20 cellular contexts compared by ENCODE assay signal in the genomic region with DNA sequence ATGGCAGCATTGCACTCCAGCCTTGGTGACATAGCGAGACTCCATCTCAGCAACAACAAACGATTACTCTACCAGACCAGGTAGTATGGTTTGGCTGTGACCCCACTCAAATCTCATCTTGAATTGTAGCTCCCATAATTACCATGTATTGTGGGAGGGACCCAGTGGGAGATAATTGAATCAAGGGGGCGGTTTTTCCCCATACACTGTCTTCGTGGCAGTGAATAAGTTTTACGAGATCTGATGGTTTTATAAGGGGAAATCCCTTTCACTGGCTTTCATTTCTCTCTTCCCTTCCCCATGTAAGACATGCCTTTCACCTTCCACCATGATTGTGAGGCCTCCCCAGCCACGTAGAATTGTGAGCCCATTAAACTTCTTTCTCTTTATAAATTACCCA.
DNase-seq lines count a peak whose midpoint lies in the region; ATAC-seq and TF ChIP-seq lines count a peak whose summit lies in the region.
"Had no signal": no experiment of that assay in that cellular context is flagged by ENCODE, and none has a peak within 500 bp of the region (broad histone marks: within the 10 kb centered on the region; RNA-seq: fewer than 3 reads in every experiment).

No MANE protein-coding gene starts in this region.

- no peak overlapping the region for H3K4me3 Mint-ChIP-seq in activated T-cell treated with anti-CD3 and anti-CD28 coated beads, Interleukin-2, amount 50 U/mL, for 72 hours
- no peak overlapping the region for H3K4me3 Mint-ChIP-seq in activated T-cell treated with anti-CD3 and anti-CD28 coated beads, Interleukin-2, amount 50 U/mL, for 4 hours
- peak overlapping the region; percentile 8 for H3K4me3 Mint-ChIP-seq in memory B cell
- H3K4me3 Mint-ChIP-seq in stimulated activated naive B cell treated with anti-CD40 and anti-IgM and Interleukin-4, amounts not matched to agents 10 μg/mL and 1 μg/mL and 100 μg/mL, for 72 hours: peak overlapping the region in 1 of 2 donors; percentile 1
- H3K4me3 Mint-ChIP-seq: CD4-positive, CD25-positive, alpha-beta regulatory T cell had no signal

- no peak for ATAC-seq in activated T-cell treated with anti-CD3 and anti-CD28 coated beads, Interleukin-2, amount 50 U/mL, for 72 hours (replicated peaks in 1 of 2)
- ATAC-seq in activated T-cell treated with anti-CD3 and anti-CD28 coated beads, Interleukin-2, amount 50 U/mL, for 4 hours: no peak
- peak; percentile 16 for ATAC-seq in memory B cell (ENCODE audit: low read depth)
- ATAC-seq in stimulated activated naive B cell treated with anti-CD40 and anti-IgM and Interleukin-4, amounts not matched to agents 10 μg/mL and 1 μg/mL and 100 μg/mL, for 72 hours (replicated peaks): peak; percentile 53 to 56
- ATAC-seq: SK-N-SH treated with all-trans-retinoic acid at 6 μM for 48 hours had no signal

- H3K4me1 Mint-ChIP-seq in activated T-cell treated with anti-CD3 and anti-CD28 coated beads, Interleukin-2, amount 50 U/mL, for 72 hours (ENCODE audit: low read depth): peaks cover 6% of the 10 kb centered on the region
- no peaks in the 10 kb centered on the region for H3K4me1 Mint-ChIP-seq in activated T-cell treated with anti-CD3 and anti-CD28 coated beads, Interleukin-2, amount 50 U/mL, for 4 hours (ENCODE audit: low read depth)
- peaks cover 41% of the 10 kb centered on the region for H3K4me1 Mint-ChIP-seq in memory B cell
- peaks cover 36 to 54% of the 10 kb centered on the region in 2 donors for H3K4me1 Mint-ChIP-seq in stimulated activated naive B cell treated with anti-CD40 and anti-IgM and Interleukin-4, amounts not matched to agents 10 μg/mL and 1 μg/mL and 100 μg/mL, for 72 hours
- H3K4me1 Mint-ChIP-seq: CD4-positive, CD25-positive, alpha-beta regulatory T cell had no signal

- H3K27ac ChIP-seq in VCaP (peak overlapping the region; percentile 65), adrenal gland (no peak overlapping the region)
- H3K27ac ChIP-seq: BLaER1, GM23248, KMS-11, Peyer's patch had no signal

- intact Hi-C loops in adrenal gland (cut with DNase I): no loop called here

- no peak for DNase-seq in activated T-cell treated with anti-CD3 and anti-CD28 coated beads, Interleukin-2, amount 50 U/mL, for 72 hours
- no peak for DNase-seq in activated T-cell treated with anti-CD3 and anti-CD28 coated beads, Interleukin-2, amount 50 U/mL, for 4 hours
- DNase-seq in memory B cell (ENCODE audit: low spot score in 2 of 2) (peak in 1 of 2 donors; percentile 17), KG1 (lab: John Stamatoyannopoulos, UW) (no peak), adrenal gland (no peak), 8988T (no peak)
- no peak for DNase-seq in stimulated activated naive B cell treated with anti-CD40 and anti-IgM and Interleukin-4, amounts not matched to agents 10 μg/mL and 1 μg/mL and 100 μg/mL, for 72 hours
- DNase-seq: CD4-positive, CD25-positive, alpha-beta regulatory T cell; GM23248; H7; NCI-H1092; NCI-H1417 treated with DMSO at 0.1 percent for 48 hours; NCI-H1694 treated with DMSO at 0.1 percent for 48 hours; NCI-H2227 treated with DMSO at 0.1 percent for 48 hours; NCI-H526 treated with DMSO at 0.1 percent for 48 hours; Peyer's patch had no signal

- H3K4me3 ChIP-seq in adrenal gland: no peak overlapping the region
- H3K4me3 ChIP-seq: BLaER1, GM23248, Peyer's patch had no signal

- no peaks in the 10 kb centered on the region for H3K9me3 Mint-ChIP-seq in activated T-cell treated with anti-CD3 and anti-CD28 coated beads, Interleukin-2, amount 50 U/mL, for 72 hours
- H3K9me3 Mint-ChIP-seq in activated T-cell treated with anti-CD3 and anti-CD28 coated beads, Interleukin-2, amount 50 U/mL, for 4 hours: no peaks in the 10 kb centered on the region
- H3K9me3 Mint-ChIP-seq in memory B cell: peaks cover 2% of the 10 kb centered on the region
- no peaks in the 10 kb centered on the region for H3K9me3 Mint-ChIP-seq in stimulated activated naive B cell treated with anti-CD40 and anti-IgM and Interleukin-4, amounts not matched to agents 10 μg/mL and 1 μg/mL and 100 μg/mL, for 72 hours

- no peak for TF ChIP-seq POLR2A in adrenal gland (IDR thresholded peaks at IDR 0.05)

- no peaks in the 10 kb centered on the region for H3K27me3 ChIP-seq in adrenal gland
- H3K27me3 ChIP-seq: BLaER1, Peyer's patch had no signal

- peaks cover 15% of the 10 kb centered on the region for H3K27me3 Mint-ChIP-seq in activated T-cell treated with anti-CD3 and anti-CD28 coated beads, Interleukin-2, amount 50 U/mL, for 72 hours (ENCODE audit: low read depth)
- H3K27me3 Mint-ChIP-seq in activated T-cell treated with anti-CD3 and anti-CD28 coated beads, Interleukin-2, amount 50 U/mL, for 4 hours (ENCODE audit: low read depth): peaks cover 24% of the 10 kb centered on the region
- H3K27me3 Mint-ChIP-seq in memory B cell: no peaks in the 10 kb centered on the region
- H3K27me3 Mint-ChIP-seq in stimulated activated naive B cell treated with anti-CD40 and anti-IgM and Interleukin-4, amounts not matched to agents 10 μg/mL and 1 μg/mL and 100 μg/mL, for 72 hours: no peaks in the 10 kb centered on the region
- H3K27me3 Mint-ChIP-seq: CD4-positive, CD25-positive, alpha-beta regulatory T cell had no signal

- no peaks in the 10 kb centered on the region for H3K9me3 ChIP-seq in adrenal gland (replicated peaks in 1 of 3)
- H3K9me3 ChIP-seq: BLaER1, Peyer's patch had no signal

- H3K27ac Mint-ChIP-seq in activated T-cell treated with anti-CD3 and anti-CD28 coated beads, Interleukin-2, amount 50 U/mL, for 72 hours: peak overlapping the region; percentile 42
- peak overlapping the region; percentile 53 for H3K27ac Mint-ChIP-seq in memory B cell
- peak overlapping the region; percentile 86 for H3K27ac Mint-ChIP-seq in stimulated activated naive B cell treated with anti-CD40 and anti-IgM and Interleukin-4, amounts not matched to agents 10 μg/mL and 1 μg/mL and 100 μg/mL, for 72 hours
- H3K27ac Mint-ChIP-seq: CD4-positive, CD25-positive, alpha-beta regulatory T cell had no signal

- H3K36me3 Mint-ChIP-seq in activated T-cell treated with anti-CD3 and anti-CD28 coated beads, Interleukin-2, amount 50 U/mL, for 72 hours (ENCODE audit: insufficient read depth in 2 of 2): no peaks in the 10 kb centered on the region
- no peaks in the 10 kb centered on the region for H3K36me3 Mint-ChIP-seq in activated T-cell treated with anti-CD3 and anti-CD28 coated beads, Interleukin-2, amount 50 U/mL, for 4 hours (ENCODE audit: insufficient read depth)
- peaks cover 20% of the 10 kb centered on the region for H3K36me3 Mint-ChIP-seq in memory B cell
- peaks cover 7 to 18% of the 10 kb centered on the region in 2 donors for H3K36me3 Mint-ChIP-seq in stimulated activated naive B cell treated with anti-CD40 and anti-IgM and Interleukin-4, amounts not matched to agents 10 μg/mL and 1 μg/mL and 100 μg/mL, for 72 hours
- H3K36me3 Mint-ChIP-seq: CD4-positive, CD25-positive, alpha-beta regulatory T cell had no signal

- 84 to 92% (median 88%) methylated on average over 6 of the region's 6 CpGs for WGBS in adrenal gland, 4 donors

- H3K4me1 ChIP-seq in adrenal gland (replicated peaks in 1 of 2): no peaks in the 10 kb centered on the region
- H3K4me1 ChIP-seq: BLaER1, Peyer's patch had no signal

- TF ChIP-seq CTCF in VCaP (conservative IDR thresholded peaks at IDR 0.05) (no peak), adrenal gland (IDR thresholded peaks at IDR 0.05) (no peak)

- H3K36me3 ChIP-seq in adrenal gland (replicated peaks in 1 of 2): no peaks in the 10 kb centered on the region
- H3K36me3 ChIP-seq: BLaER1 had no signal

Comparison
In these comparisons a context has a peak if more than half of its experiments do, and no peak if none do; other contexts are left out.
1. ATAC-seq: peak in memory B cell (single experiment) and stimulated activated naive B cell treated with anti-CD40 and anti-IgM and Interleukin-4, amounts not matched to agents 10 μg/mL and 1 μg/mL and 100 μg/mL, for 72 hours (2 of 2); none in activated T-cell treated with anti-CD3 and anti-CD28 coated beads, Interleukin-2, amount 50 U/mL, for 72 hours (0 of 2) and activated T-cell treated with anti-CD3 and anti-CD28 coated beads, Interleukin-2, amount 50 U/mL, for 4 hours (0 of 2).
2. Peak in every context shown above with its lines, with median percentiles within 50 percentile points of each other: H3K27ac Mint-ChIP-seq.